Comparison of ENCODE assay signal across 11 cellular contexts in genomic region chr6:108157972-108158441, GRCh38. TPM values are rescaled to one million over a fixed set of nuclear protein-coding genes. Genes with fewer than 3 reads are reported as not detected.
DNase-seq lines count a peak whose midpoint lies in the region; ATAC-seq and TF ChIP-seq lines count a peak whose summit lies in the region.
"Had no signal": no experiment of that assay in that cellular context is flagged by ENCODE, and none has a peak within 500 bp of the region (broad histone marks: within the 10 kb centered on the region; RNA-seq: fewer than 3 reads in every experiment).

No MANE protein-coding gene starts in this region.

- H3K27ac Mint-ChIP-seq in CD4-positive, alpha-beta memory T cell: peak overlapping the region in 1 of 7 donors; percentile 76

- H3K4me3 ChIP-seq in CD4-positive, alpha-beta memory T cell (ENCODE audit: low read length in 2 of 2): peak overlapping the region in 1 of 2 donors; percentile 35
- peak overlapping the region; percentile 15; the same call in 1 of the 2 replicates for H3K4me3 ChIP-seq in HUES48 (ENCODE audit: low read depth, low read length)
- H3K4me3 ChIP-seq in colonic mucosa: peak overlapping the region; percentile 12
- H3K4me3 ChIP-seq in neuronal stem cell (ENCODE audit: low read length in 2 of 2): peak overlapping the region; percentile 19 to 24

- no peaks in the 10 kb centered on the region for H3K79me1 ChIP-seq in neuronal stem cell (ENCODE audit: low read depth, low read length)

- no peak overlapping the region for H3K9ac ChIP-seq in HUES48 (ENCODE audit: low read depth, low read length)
- H3K9ac ChIP-seq in colonic mucosa (ENCODE audit: low read depth in 2 of 2, low read length in 2 of 2): no peak overlapping the region
- H3K9ac ChIP-seq in neuronal stem cell (ENCODE audit: low read depth, low read length, poor library complexity): no peak overlapping the region

- H3K36me3 ChIP-seq in CD4-positive, alpha-beta memory T cell (ENCODE audit: insufficient read depth, low read length): no peaks in the 10 kb centered on the region
- no peaks in the 10 kb centered on the region for H3K36me3 ChIP-seq in HUES48 (ENCODE audit: control insufficient read depth, insufficient read depth, low read length)
- H3K36me3 ChIP-seq in colonic mucosa: no peaks in the 10 kb centered on the region
- no peaks in the 10 kb centered on the region for H3K36me3 ChIP-seq in neuronal stem cell (replicated peaks in 1 of 2; ENCODE audit: control insufficient read depth in 2 of 2, insufficient read depth in 2 of 2, low read length in 2 of 2)

- H3K4me3 Mint-ChIP-seq in CD4-positive, alpha-beta memory T cell: peak overlapping the region; percentile 32 to 89 (median 78)

- intact Hi-C loops in CD4-positive, alpha-beta memory T cell (cut with micrococcal nuclease): loop anchor here (5.0 kb wide), 1 partner anchor 41 kb away; no protein-coding TSS in a partner anchor
- intact Hi-C loops in colonic mucosa (cut with DNase I): no loop called here

- peaks cover 55% of the 10 kb centered on the region for H3K27me3 ChIP-seq in CD4-positive, alpha-beta memory T cell (ENCODE audit: insufficient read depth, low read length)
- H3K27me3 ChIP-seq in HUES48 (ENCODE audit: control insufficient read depth, insufficient read depth, low read length) (peaks cover 100% of the 10 kb centered on the region), colonic mucosa (peaks cover 96% of the 10 kb centered on the region), neuronal stem cell (ENCODE audit: control insufficient read depth in 3 of 3, insufficient read depth in 3 of 3, low read depth in 1 of 3, low read length in 3 of 3) (peaks cover 8 to 86% (median 23%) of the 10 kb centered on the region in 3 experiments)

- H4K8ac ChIP-seq in neuronal stem cell (ENCODE audit: low read depth, low read length): no peak overlapping the region

- no peak overlapping the region for H3K14ac ChIP-seq in neuronal stem cell (ENCODE audit: low read length)

- no peak overlapping the region for H4K91ac ChIP-seq in neuronal stem cell (ENCODE audit: low read depth, low read length, poor library complexity)

- H2BK120ac ChIP-seq in neuronal stem cell (ENCODE audit: low read depth, low read length): no peak overlapping the region

- no peak overlapping the region for H3K27ac ChIP-seq in CD4-positive, alpha-beta memory T cell (ENCODE audit: low read depth, low read length)
- H3K27ac ChIP-seq in HUES48 (ENCODE audit: low read depth, low read length) (peak overlapping the region; percentile 24), colonic mucosa (no peak overlapping the region), neuronal stem cell (replicated peaks; ENCODE audit: low read length) (peak overlapping the region; percentile 90)
- H3K27ac ChIP-seq: HL-60 had no signal

- H2AFZ ChIP-seq in neuronal stem cell (ENCODE audit: low read length): peak overlapping the region; percentile 79

- CTCF ChIA-PET in CD4-positive, alpha-beta memory T cell (lab: Charles Lee; ENCODE audit: partially characterized antibody): no interaction called here

- no peak overlapping the region for H2BK12ac ChIP-seq in neuronal stem cell (ENCODE audit: low read length)

- no peaks in the 10 kb centered on the region for H3K9me3 ChIP-seq in CD4-positive, alpha-beta memory T cell (ENCODE audit: control insufficient read depth in 1 of 2, low read length in 2 of 2)
- H3K9me3 ChIP-seq in HUES48 (ENCODE audit: control insufficient read depth, insufficient read depth, low read length) (no peaks in the 10 kb centered on the region), colonic mucosa (no peaks in the 10 kb centered on the region), neuronal stem cell (replicated peaks in 1 of 2; ENCODE audit: control insufficient read depth in 2 of 2, insufficient read depth in 1 of 2, low read depth in 1 of 2, low read length in 2 of 2) (no peaks in the 10 kb centered on the region)

- peak overlapping the region; percentile 19 for H2BK5ac ChIP-seq in neuronal stem cell (ENCODE audit: low read length)

- H2AK5ac ChIP-seq in neuronal stem cell (ENCODE audit: low read depth, low read length): no peak overlapping the region

- H2BK15ac ChIP-seq in neuronal stem cell (ENCODE audit: low read length): no peak overlapping the region

- no peaks in the 10 kb centered on the region for H3K36me3 Mint-ChIP-seq in CD4-positive, alpha-beta memory T cell

- H3K23ac ChIP-seq in neuronal stem cell (ENCODE audit: low read depth, low read length, poor library complexity): no peak overlapping the region

- H3K4ac ChIP-seq in neuronal stem cell (ENCODE audit: low read length): no peak overlapping the region

- H3K9me3 Mint-ChIP-seq in CD4-positive, alpha-beta memory T cell: peaks cover 0 to 2% (median 0%) of the 10 kb centered on the region in 8 donors

- no CpG with 5 or more reads among the region's 37 CpGs for WGBS in neuronal stem cell (ENCODE audit: extremely low coverage in 2 of 2, insufficient read length in 2 of 2, insufficient replicate concordance in 1 of 2), 2 donors

- H3K4me1 ChIP-seq in CD4-positive, alpha-beta memory T cell (ENCODE audit: insufficient read depth, low read length): peaks cover 18% of the 10 kb centered on the region
- peaks cover 17% of the 10 kb centered on the region for H3K4me1 ChIP-seq in HUES48 (ENCODE audit: control insufficient read depth, insufficient read depth, low read length)
- H3K4me1 ChIP-seq in colonic mucosa: no peaks in the 10 kb centered on the region
- H3K4me1 ChIP-seq in neuronal stem cell (ENCODE audit: control insufficient read depth in 2 of 2, insufficient read depth in 1 of 2, low read depth in 1 of 2, low read length in 2 of 2): peaks cover 15 to 17% of the 10 kb centered on the region in 2 donors

- ATAC-seq in GM18909 (IDR thresholded peaks at IDR 0.05; ENCODE audit: poor library complexity, unreplicated experiment): no peak

- no peak for DNase-seq in CD4-positive, alpha-beta memory T cell
- no peak for DNase-seq in colonic mucosa
- peak; percentile 78 for DNase-seq in neuronal stem cell (ENCODE audit: low spot score)
- DNase-seq in NCI-H2081 (lab: John Stamatoyannopoulos, UW): no peak
- DNase-seq in middle frontal gyrus (ENCODE audit: extremely low spot score, low spot score): no peak
- no peak for DNase-seq in stimulated activated CD4-positive, alpha-beta T cell treated with anti-CD3 and anti-CD28 coated beads, Interleukin-1b, Interleukin-23, amount 100 ng/mL, for 48 hours

- H3K27me3 Mint-ChIP-seq in CD4-positive, alpha-beta memory T cell: peaks cover 72 to 85% of the 10 kb centered on the region in 2 donors

- H3K4me1 Mint-ChIP-seq in CD4-positive, alpha-beta memory T cell: peaks cover 9 to 23% (median 14%) of the 10 kb centered on the region in 4 donors

- TF ChIP-seq CTCF in colonic mucosa (IDR thresholded peaks at IDR 0.05): no peak

- POLR2A ChIA-PET in CD4-positive, alpha-beta memory T cell (lab: Charles Lee; ENCODE audit: partially characterized antibody): interaction anchor here (1.0 kb wide), 1 partner anchor 12 kb away, joined by 3 read pairs; no protein-coding TSS in a partner anchor

- H3K4me2 ChIP-seq in neuronal stem cell (ENCODE audit: insufficient read depth, low read length, poor library complexity, severe bottlenecking): peak overlapping the region; percentile 51

- peak overlapping the region; percentile 66 for H3K18ac ChIP-seq in neuronal stem cell (ENCODE audit: low read length)

RNA-seq across cellular contexts. Expression of gene NR2E1, which starts 7.8 kb away (rescaled TPM):
- total RNA-seq in CD4-positive, alpha-beta memory T cell: not detected
- not detected for polyA plus RNA-seq in CD4-positive, alpha-beta memory T cell
- not detected for total RNA-seq in colonic mucosa
- 0.45 TPM for polyA plus RNA-seq in neuronal stem cell (2013, experiment 1 of 2)
- 0.42 TPM for polyA plus RNA-seq in neuronal stem cell (2013, experiment 2 of 2)
- total RNA-seq: epithelial cell of proximal tubule, mononuclear cell had no signal

Comparison
In these comparisons a context has a peak if more than half of its experiments do, and no peak if none do; other contexts are left out.
1. H3K27ac ChIP-seq: peak in HUES48 (single experiment) and neuronal stem cell (single experiment); none in CD4-positive, alpha-beta memory T cell (single experiment) and colonic mucosa (single experiment).